8 cellular contexts compared by ENCODE assay signal in genomic region chr2:32627901-32628645, GRCh38.
A peak's percentile ranks its signal among the peaks of the same experiment; 100 is the strongest.
DNase-seq lines count a peak whose midpoint lies in the region; ATAC-seq and TF ChIP-seq lines count a peak whose summit lies in the region.

Gene TTC27, plus strand, starts transcription at chr2:32628050. Its CDS starts 243 bp downstream, at chr2:32628293.

- DNase-seq in D341Med (ENCODE audit: low spot score) (peak; percentile 95), HuH-7 (ENCODE audit: low spot score) (peak; percentile 82), epidermal melanocyte (ENCODE audit: insufficient read length, low spot score) (peak; percentile 93), middle frontal gyrus (ENCODE audit: extremely low spot score, low spot score) (peak; percentile 89)
- DNase-seq in activated CD8-positive, alpha-beta memory T cell treated with anti-CD3 and anti-CD28 coated beads, Interleukin-2, amount 50 U/mL, for 48 hours: peak; percentile 95
- DNase-seq in stimulated activated CD8-positive, alpha-beta memory T cell treated with anti-CD3 and anti-CD28 coated beads, Interleukin-4, amount 100 ng/mL, for 1 hour (ENCODE audit: low read depth in 2 of 2, low spot score in 1 of 2): peak; percentile 76 to 88

- peaks cover 17% of the 10 kb centered on the region for H3K79me2 ChIP-seq in OCI-LY3 (ENCODE audit: low read length)

- H3K27ac ChIP-seq in OCI-LY3 (ENCODE audit: low read length): no peak within 1 kb of the TSS

- no peaks in the 10 kb centered on the region for H3K9me3 ChIP-seq in OCI-LY3 (ENCODE audit: insufficient read depth, low read length)

- peak within 1 kb of the TSS; percentile 81 for H3K4me2 ChIP-seq in OCI-LY3 (ENCODE audit: low read length)

- peak within 1 kb of the TSS; percentile 79 for H3K4me3 ChIP-seq in OCI-LY3 (ENCODE audit: low read length)

- H3K27me3 ChIP-seq in OCI-LY3 (ENCODE audit: low read depth, low read length): no peaks in the 10 kb centered on the region

- H2AFZ ChIP-seq in OCI-LY3 (ENCODE audit: low read depth, low read length): peak within 1 kb of the TSS; percentile 76

- no peak for TF ChIP-seq CTCF in OCI-LY3 (IDR thresholded peaks at IDR 0.05; ENCODE audit: low read depth, low read length)

- no peaks in the 10 kb centered on the region for H4K20me1 ChIP-seq in OCI-LY3 (ENCODE audit: insufficient read depth, low read length)

- peaks cover 15% of the 10 kb centered on the region for H3K4me1 ChIP-seq in OCI-LY3 (ENCODE audit: low read length)

- peak within 1 kb of the TSS; percentile 63 for H3K9ac ChIP-seq in OCI-LY3 (ENCODE audit: low read length)

- ATAC-seq in GM21515 (IDR thresholded peaks at IDR 0.05; ENCODE audit: unreplicated experiment): peak; percentile 100

- H3K36me3 ChIP-seq in OCI-LY3 (replicated peaks; ENCODE audit: low read depth, low read length): peaks cover 10% of the 10 kb centered on the region
